1 cellular context compared by ENCODE assay signal in the genomic region with DNA sequence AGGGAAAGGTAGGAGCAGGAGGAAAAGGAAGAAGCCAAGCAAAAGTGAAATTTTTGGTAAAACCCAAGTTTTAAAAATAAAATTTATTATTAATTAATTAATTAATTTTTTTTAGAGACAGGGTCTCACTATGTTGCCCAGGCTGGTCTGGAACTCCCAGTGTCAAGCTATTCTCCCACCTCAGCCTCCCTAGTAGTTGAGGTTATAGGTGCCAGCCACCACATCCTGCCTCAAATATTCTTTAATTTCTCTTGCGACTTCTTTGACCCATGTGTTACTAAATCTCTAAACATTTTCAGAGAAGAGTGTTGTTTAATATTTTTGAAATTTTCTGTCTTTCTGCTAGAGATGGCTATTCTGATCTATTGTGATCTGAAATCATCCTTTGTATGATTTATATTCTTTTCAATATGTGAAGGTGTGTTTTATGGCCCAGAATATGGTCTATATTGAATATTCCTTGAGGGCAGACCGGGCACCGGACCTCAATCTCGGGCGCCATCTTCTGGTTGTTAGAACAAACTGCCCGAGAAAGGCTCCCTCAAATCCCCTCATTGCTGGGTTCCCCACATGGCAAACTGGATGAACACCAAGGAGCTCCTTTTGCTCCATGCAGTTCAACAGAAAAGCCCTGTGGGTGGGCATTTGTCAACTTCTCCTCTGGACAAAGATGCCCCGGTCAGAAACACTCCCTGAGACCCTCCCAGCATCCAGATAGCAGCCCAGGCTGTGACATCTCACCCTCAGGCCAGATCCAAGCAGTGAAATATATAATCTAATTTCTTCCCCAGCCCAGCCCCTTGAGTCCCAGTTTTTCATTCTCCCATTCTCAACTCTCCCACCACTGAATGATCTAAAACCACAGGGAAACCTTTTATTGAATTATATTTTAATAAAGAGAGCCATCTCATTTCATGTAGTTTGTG.
TF ChIP-seq lines count a peak whose summit lies in the region.

No MANE protein-coding gene starts in this region.

TF ChIP-seq in HepG2, 621 proteins besides CTCF, POLR2A, EP300 and RAD21 (continued from another document):
- TF ChIP-seq SMC3 (IDR thresholded peaks at IDR 0.05; ENCODE audit: low read length) = peak; percentile 82
- TF ChIP-seq ZSCAN25 (CRISPR knock-in tag; IDR thresholded peaks at IDR 0.05) = no peak
- no peak for TF ChIP-seq HOXA9 (CRISPR knock-in tag; IDR thresholded peaks at IDR 0.05; ENCODE audit: borderline replicate concordance)
- 0 out of 2 replicates have a peak, but pooled peaks have one; percentile 30 for TF ChIP-seq SMAD3 (CRISPR knock-in tag; IDR thresholded peaks at IDR 0.05)
- TF ChIP-seq ZNF484 (CRISPR knock-in tag; IDR thresholded peaks at IDR 0.05; ENCODE audit: borderline replicate concordance, low read depth) = no peak
- TF ChIP-seq KLF9 (CRISPR knock-in tag; IDR thresholded peaks at IDR 0.05; ENCODE audit: low read depth) = no peak
- TF ChIP-seq, protein P1, sequence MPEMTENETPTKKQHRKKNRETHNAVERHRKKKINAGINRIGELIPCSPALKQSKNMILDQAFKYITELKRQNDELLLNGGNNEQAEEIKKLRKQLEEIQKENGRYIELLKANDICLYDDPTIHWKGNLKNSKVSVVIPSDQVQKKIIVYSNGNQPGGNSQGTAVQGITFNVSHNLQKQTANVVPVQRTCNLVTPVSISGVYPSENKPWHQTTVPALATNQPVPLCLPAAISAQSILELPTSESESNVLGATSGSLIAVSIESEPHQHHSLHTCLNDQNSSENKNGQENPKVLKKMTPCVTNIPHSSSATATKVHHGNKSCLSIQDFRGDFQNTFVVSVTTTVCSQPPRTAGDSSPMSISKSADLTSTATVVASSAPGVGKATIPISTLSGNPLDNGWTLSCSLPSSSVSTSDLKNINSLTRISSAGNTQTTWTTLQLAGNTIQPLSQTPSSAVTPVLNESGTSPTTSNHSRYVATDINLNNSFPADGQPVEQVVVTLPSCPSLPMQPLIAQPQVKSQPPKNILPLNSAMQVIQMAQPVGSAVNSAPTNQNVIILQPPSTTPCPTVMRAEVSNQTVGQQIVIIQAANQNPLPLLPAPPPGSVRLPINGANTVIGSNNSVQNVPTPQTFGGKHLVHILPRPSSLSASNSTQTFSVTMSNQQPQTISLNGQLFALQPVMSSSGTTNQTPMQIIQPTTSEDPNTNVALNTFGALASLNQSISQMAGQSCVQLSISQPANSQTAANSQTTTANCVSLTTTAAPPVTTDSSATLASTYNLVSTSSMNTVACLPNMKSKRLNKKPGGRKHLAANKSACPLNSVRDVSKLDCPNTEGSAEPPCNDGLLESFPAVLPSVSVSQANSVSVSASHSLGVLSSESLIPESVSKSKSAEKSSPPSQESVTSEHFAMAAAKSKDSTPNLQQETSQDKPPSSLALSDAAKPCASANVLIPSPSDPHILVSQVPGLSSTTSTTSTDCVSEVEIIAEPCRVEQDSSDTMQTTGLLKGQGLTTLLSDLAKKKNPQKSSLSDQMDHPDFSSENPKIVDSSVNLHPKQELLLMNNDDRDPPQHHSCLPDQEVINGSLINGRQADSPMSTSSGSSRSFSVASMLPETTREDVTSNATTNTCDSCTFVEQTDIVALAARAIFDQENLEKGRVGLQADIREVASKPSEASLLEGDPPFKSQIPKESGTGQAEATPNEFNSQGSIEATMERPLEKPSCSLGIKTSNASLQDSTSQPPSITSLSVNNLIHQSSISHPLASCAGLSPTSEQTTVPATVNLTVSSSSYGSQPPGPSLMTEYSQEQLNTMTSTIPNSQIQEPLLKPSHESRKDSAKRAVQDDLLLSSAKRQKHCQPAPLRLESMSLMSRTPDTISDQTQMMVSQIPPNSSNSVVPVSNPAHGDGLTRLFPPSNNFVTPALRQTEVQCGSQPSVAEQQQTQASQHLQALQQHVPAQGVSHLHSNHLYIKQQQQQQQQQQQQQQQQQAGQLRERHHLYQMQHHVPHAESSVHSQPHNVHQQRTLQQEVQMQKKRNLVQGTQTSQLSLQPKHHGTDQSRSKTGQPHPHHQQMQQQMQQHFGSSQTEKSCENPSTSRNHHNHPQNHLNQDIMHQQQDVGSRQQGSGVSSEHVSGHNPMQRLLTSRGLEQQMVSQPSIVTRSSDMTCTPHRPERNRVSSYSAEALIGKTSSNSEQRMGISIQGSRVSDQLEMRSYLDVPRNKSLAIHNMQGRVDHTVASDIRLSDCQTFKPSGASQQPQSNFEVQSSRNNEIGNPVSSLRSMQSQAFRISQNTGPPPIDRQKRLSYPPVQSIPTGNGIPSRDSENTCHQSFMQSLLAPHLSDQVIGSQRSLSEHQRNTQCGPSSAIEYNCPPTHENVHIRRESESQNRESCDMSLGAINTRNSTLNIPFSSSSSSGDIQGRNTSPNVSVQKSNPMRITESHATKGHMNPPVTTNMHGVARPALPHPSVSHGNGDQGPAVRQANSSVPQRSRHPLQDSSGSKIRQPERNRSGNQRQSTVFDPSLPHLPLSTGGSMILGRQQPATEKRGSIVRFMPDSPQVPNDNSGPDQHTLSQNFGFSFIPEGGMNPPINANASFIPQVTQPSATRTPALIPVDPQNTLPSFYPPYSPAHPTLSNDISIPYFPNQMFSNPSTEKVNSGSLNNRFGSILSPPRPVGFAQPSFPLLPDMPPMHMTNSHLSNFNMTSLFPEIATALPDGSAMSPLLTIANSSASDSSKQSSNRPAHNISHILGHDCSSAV (CRISPR knock-in tag; IDR thresholded peaks at IDR 0.05; ENCODE audit: borderline replicate concordance) = no peak
- peak; percentile 88 for TF ChIP-seq STAG1 (CRISPR knock-in tag; IDR thresholded peaks at IDR 0.05)
